Comparison of ENCODE assay signal across 19 cellular contexts in the genomic region with DNA sequence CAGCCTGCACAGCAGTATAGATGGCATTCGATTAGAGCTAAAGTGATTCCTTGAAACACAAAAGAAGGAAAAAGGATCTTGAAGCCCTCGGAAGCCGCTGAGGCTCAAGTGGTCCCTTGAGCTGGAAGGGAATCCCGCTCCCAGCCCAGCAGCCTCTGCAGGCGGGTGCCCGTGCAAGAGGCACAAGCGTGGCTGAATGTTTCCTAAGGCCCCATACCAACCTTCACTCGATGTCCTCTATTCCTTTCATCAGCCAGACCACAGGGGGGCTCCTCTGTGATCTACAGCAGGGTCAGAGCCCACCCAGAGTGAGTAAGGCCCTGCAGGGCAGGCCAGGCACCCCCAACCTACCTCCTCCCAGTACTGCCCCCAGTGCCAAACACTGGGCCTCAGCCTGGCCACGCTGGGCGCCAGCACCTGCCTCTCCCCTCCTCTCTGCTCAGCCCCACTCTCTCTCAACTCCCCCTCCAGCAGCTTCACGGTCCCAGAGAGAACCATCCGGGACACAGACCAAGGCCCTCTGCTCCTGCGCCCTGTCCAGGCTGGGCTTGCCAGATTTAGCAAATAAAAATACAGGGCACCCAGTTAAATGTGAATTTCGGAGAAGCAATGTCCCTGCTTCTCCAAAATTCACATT. TPM values are rescaled to one million over a fixed set of nuclear protein-coding genes. Genes with fewer than 3 reads are reported as not detected.
DNase-seq lines count a peak whose midpoint lies in the region; ATAC-seq and TF ChIP-seq lines count a peak whose summit lies in the region.
"Had no signal": no experiment of that assay in that cellular context is flagged by ENCODE, and none has a peak within 500 bp of the region (broad histone marks: within the 10 kb centered on the region; RNA-seq: fewer than 3 reads in every experiment).

No MANE protein-coding gene starts in this region.

- H3K9me3 ChIP-seq in osteoblast (ENCODE audit: low read depth, low read length), result no peaks in the 10 kb centered on the region
- H3K9me3 ChIP-seq: HAP-1 had no signal

- ATAC-seq in stimulated activated naive CD8-positive, alpha-beta T cell treated with anti-CD3 and anti-CD28 coated beads, Interleukin-15, amount 100 ng/mL, for 72 hours, result peak; percentile 13
- ATAC-seq in stimulated activated naive CD8-positive, alpha-beta T cell treated with anti-CD3 and anti-CD28 coated beads, Interleukin-15, Interleukin-2, amounts not matched to agents 100 U/mL and 50 U/mL, for 24 hours, result no peak
- no peak for ATAC-seq in central memory CD8-positive, alpha-beta T cell (replicated peaks; ENCODE audit: extremely low read depth, poor library complexity, severe bottlenecking)
- no peak for ATAC-seq in GM19395 (IDR thresholded peaks at IDR 0.05; ENCODE audit: unreplicated experiment)
- no peak for ATAC-seq in GM21367 (IDR thresholded peaks at IDR 0.05; ENCODE audit: unreplicated experiment)

- peaks cover 4% of the 10 kb centered on the region for H3K27me3 Mint-ChIP-seq in stimulated activated naive CD8-positive, alpha-beta T cell treated with anti-CD3 and anti-CD28 coated beads, Interleukin-15, amount 100 ng/mL, for 72 hours
- peaks cover 28% of the 10 kb centered on the region for H3K27me3 Mint-ChIP-seq in central memory CD8-positive, alpha-beta T cell

- H3K36me3 ChIP-seq in osteoblast (ENCODE audit: insufficient read depth, low read length), result peaks cover 9% of the 10 kb centered on the region
- H3K36me3 ChIP-seq: HAP-1 had no signal

- no peaks in the 10 kb centered on the region for H3K4me1 ChIP-seq in osteoblast (ENCODE audit: insufficient read depth, low read length)
- H3K4me1 ChIP-seq: HAP-1 had no signal

- no peak for TF ChIP-seq CTCF in osteoblast (IDR thresholded peaks at IDR 0.05; ENCODE audit: extremely low read depth, low read depth, low read length)

- H3K9me3 Mint-ChIP-seq in stimulated activated naive CD8-positive, alpha-beta T cell treated with anti-CD3 and anti-CD28 coated beads, Interleukin-15, amount 100 ng/mL, for 72 hours, result no peaks in the 10 kb centered on the region
- H3K9me3 Mint-ChIP-seq in central memory CD8-positive, alpha-beta T cell, result no peaks in the 10 kb centered on the region
- H3K9me3 Mint-ChIP-seq: IgD-negative memory B cell had no signal

- H3K4me3 Mint-ChIP-seq in stimulated activated naive CD8-positive, alpha-beta T cell treated with anti-CD3 and anti-CD28 coated beads, Interleukin-15, amount 100 ng/mL, for 72 hours, result no peak overlapping the region
- no peak overlapping the region for H3K4me3 Mint-ChIP-seq in central memory CD8-positive, alpha-beta T cell
- H3K4me3 Mint-ChIP-seq: IgD-negative memory B cell had no signal

- DNase-seq in stimulated activated naive CD8-positive, alpha-beta T cell treated with anti-CD3 and anti-CD28 coated beads, Interleukin-15, amount 100 ng/mL, for 72 hours, result no peak
- no peak for DNase-seq in stimulated activated naive CD8-positive, alpha-beta T cell treated with anti-CD3 and anti-CD28 coated beads, Interleukin-15, Interleukin-2, amounts not matched to agents 100 U/mL and 50 U/mL, for 24 hours
- no peak for DNase-seq in central memory CD8-positive, alpha-beta T cell (ENCODE audit: low spot score in 2 of 2)
- peak; percentile 36 for DNase-seq in osteoblast (ENCODE audit: insufficient read length, low spot score, missing footprints)
- DNase-seq in stimulated activated CD4-positive, alpha-beta T cell treated with anti-CD3 and anti-CD28 coated beads, Interleukin-2, amount 100 ng/mL, for 48 hours, result no peak
- DNase-seq: AML-193; Karpas-422; NCI-H2081; NCI-H510A; NCI-H748 treated with DMSO at 0.1 percent for 48 hours; NK-92 treated with Interleukin-12 subunit alpha and Interleukin-12 subunit beta, amount 100 ng/mL, for 24 hours; SHP77 had no signal

- no peak overlapping the region for H3K4me3 ChIP-seq in osteoblast (ENCODE audit: insufficient read depth, low read length)
- H3K4me3 ChIP-seq: HAP-1, SK-N-MC had no signal

- no peak overlapping the region for H3K4me2 ChIP-seq in osteoblast (ENCODE audit: insufficient read depth, low read length)

- no peak overlapping the region for H3K27ac ChIP-seq in osteoblast (ENCODE audit: low read depth, low read length)
- H3K27ac ChIP-seq: C4-2B, SK-N-MC had no signal

- no peak overlapping the region for H3K27ac Mint-ChIP-seq in stimulated activated naive CD8-positive, alpha-beta T cell treated with anti-CD3 and anti-CD28 coated beads, Interleukin-15, amount 100 ng/mL, for 72 hours
- peak overlapping the region; percentile 50 for H3K27ac Mint-ChIP-seq in central memory CD8-positive, alpha-beta T cell (ENCODE audit: low read depth)
- H3K27ac Mint-ChIP-seq: IgD-negative memory B cell had no signal

- H3K27me3 ChIP-seq in osteoblast (ENCODE audit: insufficient read depth, low read length), result no peaks in the 10 kb centered on the region

- H3K36me3 Mint-ChIP-seq in central memory CD8-positive, alpha-beta T cell (ENCODE audit: insufficient read depth), result no peaks in the 10 kb centered on the region
- H3K36me3 Mint-ChIP-seq: IgD-negative memory B cell had no signal

- H4K20me1 ChIP-seq in osteoblast (ENCODE audit: insufficient read depth, low read length), result peaks cover 62% of the 10 kb centered on the region

- no peak overlapping the region for H2AFZ ChIP-seq in osteoblast (ENCODE audit: low read length)

- peaks cover 90% of the 10 kb centered on the region for H3K79me2 ChIP-seq in osteoblast (ENCODE audit: insufficient read depth, low read length)

- H3K4me1 Mint-ChIP-seq in stimulated activated naive CD8-positive, alpha-beta T cell treated with anti-CD3 and anti-CD28 coated beads, Interleukin-15, amount 100 ng/mL, for 72 hours, result no peaks in the 10 kb centered on the region
- no peaks in the 10 kb centered on the region for H3K4me1 Mint-ChIP-seq in central memory CD8-positive, alpha-beta T cell
- H3K4me1 Mint-ChIP-seq: IgD-negative memory B cell had no signal

RNA-seq across cellular contexts. Expression of gene EBF3, which starts 30.5 kb away (rescaled TPM):
- total RNA-seq in osteoblast, result 31.8 and 35.4 TPM in 2 replicates
- total RNA-seq: MCF 10A had no signal
